Comparison of ENCODE assay signal across 8 cellular contexts in the genomic region with DNA sequence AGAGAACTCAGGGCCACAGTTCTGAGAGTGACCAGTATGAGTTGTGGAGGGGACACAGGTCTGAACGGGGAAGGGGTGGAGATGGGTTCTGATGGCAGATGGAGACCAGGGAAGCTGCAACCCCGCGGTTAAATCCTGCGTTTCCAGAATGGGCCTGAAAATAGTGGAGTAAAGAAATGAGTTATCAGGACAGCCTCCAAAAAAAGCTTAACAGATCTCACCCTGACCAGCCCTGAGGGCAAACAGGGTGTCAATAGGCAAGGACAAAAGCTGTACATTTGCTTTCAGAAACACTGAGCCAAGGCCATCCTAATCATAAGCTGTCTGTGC. TPM values are rescaled to one million over a fixed set of nuclear protein-coding genes. Genes with fewer than 3 reads are reported as not detected.
A peak's percentile ranks its signal among the peaks of the same experiment; 100 is the strongest.
DNase-seq lines count a peak whose midpoint lies in the region; ATAC-seq and TF ChIP-seq lines count a peak whose summit lies in the region.

No MANE protein-coding gene starts in this region.

- H3K4me1 Mint-ChIP-seq in nephron progenitor cell, result peaks cover 8% of the 10 kb centered on the region

- DNase-seq in BJ (ENCODE audit: low read depth) (no peak), HL-60 (ENCODE audit: low read depth in 1 of 2, low spot score in 1 of 2) (no peak), dorsolateral prefrontal cortex (no peak), nephron progenitor cell (no peak), NCI-H187 (lab: John Stamatoyannopoulos, UW) (no peak), ecto neural progenitor cell (ENCODE audit: low spot score) (no peak)

- H3K4me3 Mint-ChIP-seq in nephron progenitor cell, result peak overlapping the region; percentile 91

- H3K27ac Mint-ChIP-seq in nephron progenitor cell, result no peak overlapping the region

- ATAC-seq in HG02884 (IDR thresholded peaks at IDR 0.05; ENCODE audit: unreplicated experiment), result no peak
- no peak for ATAC-seq in GM21390 (IDR thresholded peaks at IDR 0.05; ENCODE audit: unreplicated experiment)

- no peak overlapping the region for H3K27ac ChIP-seq in HL-60 (replicated peaks)
- peak overlapping the region; percentile 70 to 96 (median 90) for H3K27ac ChIP-seq in dorsolateral prefrontal cortex

- peak overlapping the region; percentile 48 for H3K4me3 ChIP-seq in BJ (ENCODE audit: low read depth, low read length)
- H3K4me3 ChIP-seq in HL-60 (replicated peaks; ENCODE audit: insufficient read depth, low read length), result peak overlapping the region; percentile 49
- peak overlapping the region; percentile 61 to 93 (median 82) for H3K4me3 ChIP-seq in dorsolateral prefrontal cortex

- H3K36me3 ChIP-seq in BJ (ENCODE audit: control insufficient read depth, insufficient read depth, low read length), result no peaks in the 10 kb centered on the region

- POLR2A ChIA-PET in BJ (lab: Charles Lee), result interaction anchor here (0.5 kb wide), 1 partner anchor 461 kb away, joined by 4 read pairs; no protein-coding TSS in a partner anchor

- CTCF ChIA-PET in BJ (lab: Yijun Ruan, JAX), result interaction anchor here (1.2 kb wide), 1 partner anchor 12 kb away, joined by 4 read pairs; no protein-coding TSS in a partner anchor

- TF ChIP-seq CTCF in BJ (IDR thresholded peaks at IDR 0.05; ENCODE audit: insufficient read depth, low read depth, low read length) (no peak), HL-60 (IDR thresholded peaks at IDR 0.05; ENCODE audit: insufficient read depth, low read length) (no peak), dorsolateral prefrontal cortex (IDR thresholded peaks at IDR 0.05 in 54 of 56, conservative IDR thresholded peaks at IDR 0.05 in 2 of 56; ENCODE audit: low read depth in 1 of 56, partially characterized antibody in 56 of 56) (no peak), nephron progenitor cell (IDR thresholded peaks at IDR 0.05) (no peak)

- H3K36me3 Mint-ChIP-seq in nephron progenitor cell (ENCODE audit: low read depth), result no peaks in the 10 kb centered on the region

- H3K27me3 Mint-ChIP-seq in nephron progenitor cell (ENCODE audit: low read depth, poor library complexity), result peaks cover 93% of the 10 kb centered on the region

- intact Hi-C loops in dorsolateral prefrontal cortex (cut with DNase I), result loop anchor here in 1 of 2 donors (10.0 kb wide), 1 partner anchor 236 kb away; no protein-coding TSS in a partner anchor

- H3K27me3 ChIP-seq in BJ (ENCODE audit: control insufficient read depth, insufficient read depth, low read length) (peaks cover 10% of the 10 kb centered on the region), HL-60 (ENCODE audit: insufficient read depth, poor library complexity, severe bottlenecking) (peaks cover 36% of the 10 kb centered on the region), dorsolateral prefrontal cortex (no peaks in the 10 kb centered on the region)

- H3K9me3 Mint-ChIP-seq in nephron progenitor cell, result no peaks in the 10 kb centered on the region

RNA-seq across cellular contexts. Expression of gene RTN1, which starts 0.6 kb away (rescaled TPM):
- polyA plus RNA-seq in BJ (2011; rRNA removed), result 0.18 and 0.36 TPM in 2 replicates
- polyA minus RNA-seq in BJ (2011; rRNA and poly(A)+ RNA removed), result 0.14 TPM in 1 of 2 replicates, not detected in the other
- total RNA-seq in dorsolateral prefrontal cortex, result 1,000 to 10,000 TPM in 13 of 120 experiments, 100 to 1,000 TPM in 107; 194 to 1,123 (median 809) TPM

RNA-seq across cellular contexts. Expression of gene LRRC9, which starts 48.8 kb away (rescaled TPM):
- not detected in 2 replicates for polyA plus RNA-seq in BJ (2011; rRNA removed)
- polyA minus RNA-seq in BJ (2011; rRNA and poly(A)+ RNA removed), result not detected in 2 replicates
- total RNA-seq in dorsolateral prefrontal cortex, result 1 to 10 TPM in 115 of 120 experiments, under 1 TPM in 5; 0.72 to 5.2 (median 2.6) TPM
